In the genomic region with DNA sequence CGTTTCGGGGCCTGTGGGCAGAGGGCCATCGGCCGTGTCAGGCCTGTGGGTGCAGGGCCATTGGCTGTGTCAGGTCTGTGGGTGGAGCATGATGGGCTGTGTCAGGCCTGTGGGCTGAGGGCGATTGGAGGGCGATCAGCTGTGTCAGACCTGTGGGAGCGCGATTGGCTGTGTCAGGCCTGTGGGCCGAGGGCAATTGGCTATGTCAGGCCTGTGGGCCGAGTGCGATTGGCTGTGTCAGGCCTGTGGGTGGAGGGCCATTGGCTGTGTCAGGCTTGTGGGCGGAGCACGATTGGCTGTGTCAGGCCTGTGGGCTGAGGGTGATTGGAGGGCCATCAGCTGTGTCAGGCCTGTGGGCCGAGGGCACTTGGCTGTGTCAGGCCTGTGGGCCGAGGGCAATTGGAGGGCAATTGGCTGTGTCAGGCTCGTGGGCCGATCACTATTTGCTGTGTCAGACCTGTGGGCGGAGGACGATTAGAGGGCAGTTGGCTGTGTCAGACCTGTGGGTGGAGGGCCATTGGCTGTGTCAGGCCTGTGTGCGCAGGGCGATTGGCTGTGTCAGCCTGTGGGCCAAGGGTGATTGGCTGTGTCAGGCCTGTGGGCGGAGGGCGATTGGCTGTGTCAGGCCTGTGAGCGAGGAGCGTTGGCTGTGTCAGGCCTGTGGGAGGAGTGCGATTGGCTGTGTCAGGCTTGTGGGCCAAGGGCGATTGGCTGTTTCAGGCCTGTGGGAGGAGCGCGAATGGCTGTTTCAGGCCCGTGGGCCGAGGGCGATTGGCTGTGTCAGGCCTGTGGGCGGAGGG, we compare ENCODE assay signal across 1 cellular context.
TF ChIP-seq lines count a peak whose summit lies in the region.

No MANE protein-coding gene starts in this region.

TF ChIP-seq in K562, 482 proteins besides CTCF, POLR2A, EP300 and RAD21 (continued from another document):
- TF ChIP-seq, protein P1, sequence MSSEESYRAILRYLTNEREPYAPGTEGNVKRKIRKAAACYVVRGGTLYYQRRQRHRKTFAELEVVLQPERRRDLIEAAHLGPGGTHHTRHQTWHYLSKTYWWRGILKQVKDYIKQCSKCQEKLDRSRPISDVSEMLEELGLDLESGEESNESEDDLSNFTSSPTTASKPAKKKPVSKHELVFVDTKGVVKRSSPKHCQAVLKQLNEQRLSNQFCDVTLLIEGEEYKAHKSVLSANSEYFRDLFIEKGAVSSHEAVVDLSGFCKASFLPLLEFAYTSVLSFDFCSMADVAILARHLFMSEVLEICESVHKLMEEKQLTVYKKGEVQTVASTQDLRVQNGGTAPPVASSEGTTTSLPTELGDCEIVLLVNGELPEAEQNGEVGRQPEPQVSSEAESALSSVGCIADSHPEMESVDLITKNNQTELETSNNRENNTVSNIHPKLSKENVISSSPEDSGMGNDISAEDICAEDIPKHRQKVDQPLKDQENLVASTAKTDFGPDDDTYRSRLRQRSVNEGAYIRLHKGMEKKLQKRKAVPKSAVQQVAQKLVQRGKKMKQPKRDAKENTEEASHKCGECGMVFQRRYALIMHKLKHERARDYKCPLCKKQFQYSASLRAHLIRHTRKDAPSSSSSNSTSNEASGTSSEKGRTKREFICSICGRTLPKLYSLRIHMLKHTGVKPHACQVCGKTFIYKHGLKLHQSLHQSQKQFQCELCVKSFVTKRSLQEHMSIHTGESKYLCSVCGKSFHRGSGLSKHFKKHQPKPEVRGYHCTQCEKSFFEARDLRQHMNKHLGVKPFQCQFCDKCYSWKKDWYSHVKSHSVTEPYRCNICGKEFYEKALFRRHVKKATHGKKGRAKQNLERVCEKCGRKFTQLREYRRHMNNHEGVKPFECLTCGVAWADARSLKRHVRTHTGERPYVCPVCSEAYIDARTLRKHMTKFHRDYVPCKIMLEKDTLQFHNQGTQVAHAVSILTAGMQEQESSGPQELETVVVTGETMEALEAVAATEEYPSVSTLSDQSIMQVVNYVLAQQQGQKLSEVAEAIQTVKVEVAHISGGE (CRISPR knock-in tag; IDR thresholded peaks at IDR 0.05): no peak
- TF ChIP-seq SP2 (IDR thresholded peaks at IDR 0.05; ENCODE audit: extremely low read depth, low read depth, low read length, poor library complexity, severe bottlenecking) (peak; percentile 2), SUPT5H (IDR thresholded peaks at IDR 0.05) (no peak), TAL1 (IDR thresholded peaks at IDR 0.05) (no peak), RBM14 (IDR thresholded peaks at IDR 0.05; ENCODE audit: borderline replicate concordance, insufficient read depth, low read depth, low read length) (peak; percentile 50; the same call in 1 of the 2 replicates)
- TF ChIP-seq, protein P2, sequence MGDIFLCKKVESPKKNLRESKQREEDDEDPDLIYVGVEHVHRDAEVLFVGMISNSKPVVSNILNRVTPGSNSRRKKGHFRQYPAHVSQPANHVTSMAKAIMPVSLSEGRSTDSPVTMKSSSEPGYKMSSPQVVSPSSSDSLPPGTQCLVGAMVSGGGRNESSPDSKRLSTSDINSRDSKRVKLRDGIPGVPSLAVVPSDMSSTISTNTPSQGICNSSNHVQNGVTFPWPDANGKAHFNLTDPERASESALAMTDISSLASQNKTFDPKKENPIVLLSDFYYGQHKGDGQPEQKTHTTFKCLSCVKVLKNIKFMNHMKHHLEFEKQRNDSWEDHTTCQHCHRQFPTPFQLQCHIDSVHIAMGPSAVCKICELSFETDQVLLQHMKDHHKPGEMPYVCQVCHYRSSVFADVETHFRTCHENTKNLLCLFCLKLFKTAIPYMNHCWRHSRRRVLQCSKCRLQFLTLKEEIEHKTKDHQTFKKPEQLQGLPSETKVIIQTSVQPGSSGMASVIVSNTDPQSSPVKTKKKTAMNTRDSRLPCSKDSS (IDR thresholded peaks at IDR 0.05; ENCODE audit: low read depth, partially characterized antibody): no peak
- TF ChIP-seq, protein P3, sequence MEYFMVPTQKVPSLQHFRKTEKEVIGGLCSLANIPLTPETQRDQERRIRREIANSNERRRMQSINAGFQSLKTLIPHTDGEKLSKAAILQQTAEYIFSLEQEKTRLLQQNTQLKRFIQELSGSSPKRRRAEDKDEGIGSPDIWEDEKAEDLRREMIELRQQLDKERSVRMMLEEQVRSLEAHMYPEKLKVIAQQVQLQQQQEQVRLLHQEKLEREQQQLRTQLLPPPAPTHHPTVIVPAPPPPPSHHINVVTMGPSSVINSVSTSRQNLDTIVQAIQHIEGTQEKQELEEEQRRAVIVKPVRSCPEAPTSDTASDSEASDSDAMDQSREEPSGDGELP (CRISPR knock-in tag; IDR thresholded peaks at IDR 0.05; ENCODE audit: borderline replicate concordance): peak; percentile 77; the same call in 1 of the 2 replicates
- TF ChIP-seq, protein P4, sequence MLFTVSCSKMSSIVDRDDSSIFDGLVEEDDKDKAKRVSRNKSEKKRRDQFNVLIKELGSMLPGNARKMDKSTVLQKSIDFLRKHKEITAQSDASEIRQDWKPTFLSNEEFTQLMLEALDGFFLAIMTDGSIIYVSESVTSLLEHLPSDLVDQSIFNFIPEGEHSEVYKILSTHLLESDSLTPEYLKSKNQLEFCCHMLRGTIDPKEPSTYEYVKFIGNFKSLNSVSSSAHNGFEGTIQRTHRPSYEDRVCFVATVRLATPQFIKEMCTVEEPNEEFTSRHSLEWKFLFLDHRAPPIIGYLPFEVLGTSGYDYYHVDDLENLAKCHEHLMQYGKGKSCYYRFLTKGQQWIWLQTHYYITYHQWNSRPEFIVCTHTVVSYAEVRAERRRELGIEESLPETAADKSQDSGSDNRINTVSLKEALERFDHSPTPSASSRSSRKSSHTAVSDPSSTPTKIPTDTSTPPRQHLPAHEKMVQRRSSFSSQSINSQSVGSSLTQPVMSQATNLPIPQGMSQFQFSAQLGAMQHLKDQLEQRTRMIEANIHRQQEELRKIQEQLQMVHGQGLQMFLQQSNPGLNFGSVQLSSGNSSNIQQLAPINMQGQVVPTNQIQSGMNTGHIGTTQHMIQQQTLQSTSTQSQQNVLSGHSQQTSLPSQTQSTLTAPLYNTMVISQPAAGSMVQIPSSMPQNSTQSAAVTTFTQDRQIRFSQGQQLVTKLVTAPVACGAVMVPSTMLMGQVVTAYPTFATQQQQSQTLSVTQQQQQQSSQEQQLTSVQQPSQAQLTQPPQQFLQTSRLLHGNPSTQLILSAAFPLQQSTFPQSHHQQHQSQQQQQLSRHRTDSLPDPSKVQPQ (CRISPR knock-in tag; IDR thresholded peaks at IDR 0.05; ENCODE audit: borderline replicate concordance): no peak
- TF ChIP-seq, protein P5, sequence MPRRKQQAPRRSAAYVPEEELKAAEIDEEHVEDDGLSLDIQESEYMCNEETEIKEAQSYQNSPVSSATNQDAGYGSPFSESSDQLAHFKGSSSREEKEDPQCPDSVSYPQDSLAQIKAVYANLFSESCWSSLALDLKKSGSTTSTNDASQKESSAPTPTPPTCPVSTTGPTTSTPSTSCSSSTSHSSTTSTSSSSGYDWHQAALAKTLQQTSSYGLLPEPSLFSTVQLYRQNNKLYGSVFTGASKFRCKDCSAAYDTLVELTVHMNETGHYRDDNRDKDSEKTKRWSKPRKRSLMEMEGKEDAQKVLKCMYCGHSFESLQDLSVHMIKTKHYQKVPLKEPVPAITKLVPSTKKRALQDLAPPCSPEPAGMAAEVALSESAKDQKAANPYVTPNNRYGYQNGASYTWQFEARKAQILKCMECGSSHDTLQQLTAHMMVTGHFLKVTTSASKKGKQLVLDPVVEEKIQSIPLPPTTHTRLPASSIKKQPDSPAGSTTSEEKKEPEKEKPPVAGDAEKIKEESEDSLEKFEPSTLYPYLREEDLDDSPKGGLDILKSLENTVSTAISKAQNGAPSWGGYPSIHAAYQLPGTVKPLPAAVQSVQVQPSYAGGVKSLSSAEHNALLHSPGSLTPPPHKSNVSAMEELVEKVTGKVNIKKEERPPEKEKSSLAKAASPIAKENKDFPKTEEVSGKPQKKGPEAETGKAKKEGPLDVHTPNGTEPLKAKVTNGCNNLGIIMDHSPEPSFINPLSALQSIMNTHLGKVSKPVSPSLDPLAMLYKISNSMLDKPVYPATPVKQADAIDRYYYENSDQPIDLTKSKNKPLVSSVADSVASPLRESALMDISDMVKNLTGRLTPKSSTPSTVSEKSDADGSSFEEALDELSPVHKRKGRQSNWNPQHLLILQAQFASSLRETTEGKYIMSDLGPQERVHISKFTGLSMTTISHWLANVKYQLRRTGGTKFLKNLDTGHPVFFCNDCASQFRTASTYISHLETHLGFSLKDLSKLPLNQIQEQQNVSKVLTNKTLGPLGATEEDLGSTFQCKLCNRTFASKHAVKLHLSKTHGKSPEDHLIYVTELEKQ (CRISPR knock-in tag; IDR thresholded peaks at IDR 0.05): no peak
